9 cellular contexts compared by ENCODE assay signal in genomic region chrX:1212532-1212931, GRCh38. TPM values are rescaled to one million over a fixed set of nuclear protein-coding genes. Genes with fewer than 3 reads are reported as not detected.
DNase-seq lines count a peak whose midpoint lies in the region; ATAC-seq and TF ChIP-seq lines count a peak whose summit lies in the region.
"Had no signal": no experiment of that assay in that cellular context is flagged by ENCODE, and none has a peak within 500 bp of the region (broad histone marks: within the 10 kb centered on the region; RNA-seq: fewer than 3 reads in every experiment).

CRLF2 (minus strand) TSS chrX:1212649; CDS start chrX:1212634, 15 bp downstream.

- H3K4me3 ChIP-seq in KMS-11 (IDR thresholded peaks at IDR 0.05; ENCODE audit: insufficient read depth, low read depth, low read length) = no peak within 1 kb of the TSS

- no peaks in the 10 kb centered on the region for H3K9me3 Mint-ChIP-seq in activated naive CD8-positive, alpha-beta T cell treated with anti-CD3 and anti-CD28 coated beads for 36 hours

- DNase-seq in CD1c-positive myeloid dendritic cell (ENCODE audit: extremely low spot score) (peak; percentile 58), medulla oblongata (ENCODE audit: extremely low spot score) (no peak), GM19240 (ENCODE audit: insufficient read length, low spot score) (no peak), SHP77 (lab: John Stamatoyannopoulos, UW) (no peak)
- DNase-seq in activated naive CD8-positive, alpha-beta T cell treated with anti-CD3 and anti-CD28 coated beads for 36 hours = peak; percentile 20

- H3K36me3 ChIP-seq in KMS-11 (ENCODE audit: insufficient read depth) = no peaks in the 10 kb centered on the region

- ATAC-seq in GM19467 (IDR thresholded peaks at IDR 0.05; ENCODE audit: unreplicated experiment) (peak; percentile 60), HG03025 (IDR thresholded peaks at IDR 0.05; ENCODE audit: low FRiP score, unreplicated experiment) (no peak)

- peaks cover 29% of the 10 kb centered on the region for H3K27me3 Mint-ChIP-seq in activated naive CD8-positive, alpha-beta T cell treated with anti-CD3 and anti-CD28 coated beads for 36 hours

- H2AFZ ChIP-seq in KMS-11 (ENCODE audit: low read depth) = no peak within 1 kb of the TSS

- peak within 1 kb of the TSS; percentile 45; the same call in 1 of the 2 replicates for H3K4me2 ChIP-seq in KMS-11

- H3K27ac Mint-ChIP-seq in activated naive CD8-positive, alpha-beta T cell treated with anti-CD3 and anti-CD28 coated beads for 36 hours = peak within 1 kb of the TSS; percentile 50

- H3K4me1 ChIP-seq in KMS-11 (ENCODE audit: low read depth, poor library complexity, severe bottlenecking) = peaks cover 51% of the 10 kb centered on the region

- H3K4me1 Mint-ChIP-seq in activated naive CD8-positive, alpha-beta T cell treated with anti-CD3 and anti-CD28 coated beads for 36 hours = peaks cover 22% of the 10 kb centered on the region

- H3K9ac ChIP-seq in KMS-11 = no peak within 1 kb of the TSS

- H3K79me2 ChIP-seq in KMS-11 (ENCODE audit: insufficient read depth, low read depth) = no peaks in the 10 kb centered on the region

- peak within 1 kb of the TSS; percentile 42 for H3K4me3 Mint-ChIP-seq in activated naive CD8-positive, alpha-beta T cell treated with anti-CD3 and anti-CD28 coated beads for 36 hours

- H4K20me1 ChIP-seq in KMS-11 (ENCODE audit: insufficient read depth) = no peaks in the 10 kb centered on the region

- H3K36me3 Mint-ChIP-seq in activated naive CD8-positive, alpha-beta T cell treated with anti-CD3 and anti-CD28 coated beads for 36 hours = no peaks in the 10 kb centered on the region

- H3K27ac ChIP-seq in KMS-11 = peak within 1 kb of the TSS; percentile 45; the same call in 1 of the 2 replicates

- no peaks in the 10 kb centered on the region for H3K27me3 ChIP-seq in KMS-11 (ENCODE audit: insufficient read depth, low read depth)

- TF ChIP-seq CTCF in KMS-11 (conservative IDR thresholded peaks at IDR 0.05; ENCODE audit: low read depth, low read length) = no peak

RNA-seq across cellular contexts. Expression of gene CRLF2, which starts in this region (rescaled TPM):
- under 1 TPM; 0.40 to 0.52 TPM for total RNA-seq in activated naive CD8-positive, alpha-beta T cell treated with anti-CD3 and anti-CD28 coated beads for 36 hours
- total RNA-seq: myocyte had no signal

Comparison
In these comparisons a context has a peak if more than half of its experiments do, and no peak if none do; other contexts are left out.
1. Peak in DNase-seq in activated naive CD8-positive, alpha-beta T cell treated with anti-CD3 and anti-CD28 coated beads for 36 hours; RNA of the gene not detected or under 1 TPM.